ENCODE assay signal across 10 cellular contexts in genomic region chr6:105798057-105798456, GRCh38.
A peak's percentile ranks its signal among the peaks of the same experiment; 100 is the strongest.
DNase-seq lines count a peak whose midpoint lies in the region; ATAC-seq and TF ChIP-seq lines count a peak whose summit lies in the region.
"Had no signal": no experiment of that assay in that cellular context is flagged by ENCODE, and none has a peak within 500 bp of the region (broad histone marks: within the 10 kb centered on the region; RNA-seq: fewer than 3 reads in every experiment).

No MANE protein-coding gene starts in this region.

- no peak overlapping the region for H3K4me3 ChIP-seq in WERI-Rb-1 (ENCODE audit: low read depth, low read length)
- H3K4me3 ChIP-seq in skin epidermis: no peak overlapping the region
- no peak overlapping the region for H3K4me3 ChIP-seq in neuronal stem cell (ENCODE audit: low read length in 2 of 2)

- no peaks in the 10 kb centered on the region for H3K36me3 ChIP-seq in WERI-Rb-1
- H3K36me3 ChIP-seq in neuronal stem cell (replicated peaks in 1 of 2; ENCODE audit: control insufficient read depth in 2 of 2, insufficient read depth in 2 of 2, low read length in 2 of 2): no peaks in the 10 kb centered on the region

- no peak overlapping the region for H3K4me2 ChIP-seq in neuronal stem cell (ENCODE audit: insufficient read depth, low read length, poor library complexity, severe bottlenecking)

- no peak overlapping the region for H2BK120ac ChIP-seq in neuronal stem cell (ENCODE audit: low read depth, low read length)

- no CpG with 5 or more reads among the region's 3 CpGs for WGBS in neuronal stem cell (ENCODE audit: extremely low coverage in 2 of 2, insufficient read length in 2 of 2, insufficient replicate concordance in 1 of 2), 2 donors

- no peak overlapping the region for H2AK5ac ChIP-seq in neuronal stem cell (ENCODE audit: low read depth, low read length)

- H4K8ac ChIP-seq in neuronal stem cell (ENCODE audit: low read depth, low read length): no peak overlapping the region

- H3K23ac ChIP-seq in neuronal stem cell (ENCODE audit: low read depth, low read length, poor library complexity): no peak overlapping the region

- H3K14ac ChIP-seq in neuronal stem cell (ENCODE audit: low read length): no peak overlapping the region

- ATAC-seq in left cardiac atrium (peak; percentile 37 to 64), HG02938 (IDR thresholded peaks at IDR 0.05; ENCODE audit: unreplicated experiment) (no peak)

- H3K9ac ChIP-seq in neuronal stem cell (ENCODE audit: low read depth, low read length, poor library complexity): no peak overlapping the region

- H3K27me3 ChIP-seq in WERI-Rb-1 (ENCODE audit: insufficient read depth, low read depth, severe bottlenecking) (no peaks in the 10 kb centered on the region), neuronal stem cell (ENCODE audit: control insufficient read depth in 3 of 3, insufficient read depth in 3 of 3, low read depth in 1 of 3, low read length in 3 of 3) (no peaks in the 10 kb centered on the region)

- H3K9me3 ChIP-seq in WERI-Rb-1 (ENCODE audit: severe bottlenecking): peaks cover 2% of the 10 kb centered on the region
- H3K9me3 ChIP-seq in neuronal stem cell (replicated peaks in 1 of 2; ENCODE audit: control insufficient read depth in 2 of 2, insufficient read depth in 1 of 2, low read depth in 1 of 2, low read length in 2 of 2): no peaks in the 10 kb centered on the region

- no peak overlapping the region for H2BK15ac ChIP-seq in neuronal stem cell (ENCODE audit: low read length)

- no peak for TF ChIP-seq CTCF in WERI-Rb-1 (IDR thresholded peaks at IDR 0.05; ENCODE audit: low read depth, low read length)

- peak overlapping the region; percentile 19; the same call in 1 of the 2 replicates for H3K27ac ChIP-seq in WERI-Rb-1
- H3K27ac ChIP-seq in skin epidermis: peak overlapping the region in 17 of 21 experiments; percentile 14 to 81 (median 64)
- no peak overlapping the region for H3K27ac ChIP-seq in neuronal stem cell (replicated peaks; ENCODE audit: low read length)

- H3K18ac ChIP-seq in neuronal stem cell (ENCODE audit: low read length): no peak overlapping the region

- in situ Hi-C loops in KBM-7 (cut with MboI; ENCODE audit: low pct_unique_long_range_greater_than_20kb, low sequenced_read_pairs): no loop called here

- no peak overlapping the region for H2BK12ac ChIP-seq in neuronal stem cell (ENCODE audit: low read length)

- H2AFZ ChIP-seq in neuronal stem cell (ENCODE audit: low read length): no peak overlapping the region

- no peak overlapping the region for H4K91ac ChIP-seq in neuronal stem cell (ENCODE audit: low read depth, low read length, poor library complexity)

- H3K4ac ChIP-seq in neuronal stem cell (ENCODE audit: low read length): no peak overlapping the region

- H2BK5ac ChIP-seq in neuronal stem cell (ENCODE audit: low read length): no peak overlapping the region

- intact Hi-C loops in left cardiac atrium (cut with DNase I): no loop called here

- H3K79me1 ChIP-seq in neuronal stem cell (ENCODE audit: low read depth, low read length): no peaks in the 10 kb centered on the region

- DNase-seq in ELR (ENCODE audit: low read depth) (peak; percentile 15), WERI-Rb-1 (no peak), left cardiac atrium (no peak), KBM-7 (no peak), NCI-H128 (lab: John Stamatoyannopoulos, UW; ENCODE audit: unreplicated experiment) (no peak), neuronal stem cell (ENCODE audit: low spot score) (no peak)
- DNase-seq: NCI-H748 treated with DMSO at 0.1 percent for 48 hours, T-helper 1 cell had no signal

- H3K4me1 ChIP-seq in neuronal stem cell (ENCODE audit: control insufficient read depth in 2 of 2, insufficient read depth in 1 of 2, low read depth in 1 of 2, low read length in 2 of 2): peaks cover 0 to 5% of the 10 kb centered on the region in 2 donors
